In genomic region chr1:76010802-76011201, GRCh38 we compare ENCODE assay signal across 11 cellular contexts.
"Had no signal": no experiment of that assay in that cellular context is flagged by ENCODE, and none has a peak within 500 bp of the region (broad histone marks: within the 10 kb centered on the region; RNA-seq: fewer than 3 reads in every experiment).

No MANE protein-coding gene starts in this region.

- H3K9ac ChIP-seq: GM23248 had no signal

- H3K36me3 ChIP-seq: HAP-1 had no signal

- H3K27ac ChIP-seq: GM23248 had no signal

- FAIRE-seq: H1, H54 had no signal

- DNase-seq: GM23248, GOT3, H7, H9, HCEC 1CT, HFFc6 had no signal

- H3K4me2 ChIP-seq: GM23338 had no signal

- H2AFZ ChIP-seq: GM23248, GM23338 had no signal

- H3K4me1 ChIP-seq: HAP-1 had no signal

- H3K4me3 ChIP-seq: GM23248, GM23338, HAP-1 had no signal

- H3K9me3 ChIP-seq: HAP-1 had no signal

- ATAC-seq: GM23338, HCT116 had no signal
